ENCODE assay signal across 19 cellular contexts in genomic region chr1:228003461-228004330, GRCh38. TPM values are rescaled to one million over a fixed set of nuclear protein-coding genes. Genes with fewer than 3 reads are reported as not detected.
DNase-seq lines count a peak whose midpoint lies in the region; ATAC-seq and TF ChIP-seq lines count a peak whose summit lies in the region.
"Had no signal": no experiment of that assay in that cellular context is flagged by ENCODE, and none has a peak within 500 bp of the region (broad histone marks: within the 10 kb centered on the region; RNA-seq: fewer than 3 reads in every experiment).

No MANE protein-coding gene starts in this region.

- CTCF ChIA-PET in activated CD4-positive, alpha-beta memory T cell treated with anti-CD3 and anti-CD28 coated beads, Interleukin-2, amount 10 ng/mL, durations not matched to agents 7 days and 5 days (lab: Charles Lee), result interaction anchor here (0.6 kb wide), 1 partner anchor 360 kb away, joined by 4 read pairs; no protein-coding TSS in a partner anchor
- CTCF ChIA-PET in activated CD4-positive, alpha-beta memory T cell treated with anti-CD3 and anti-CD28 coated beads for 36 hours (lab: Charles Lee), result interaction anchor here (0.7 to 2.0 kb wide), 6 partner anchors 52 to 511 kb away, joined by 3 to 5 read pairs (median 4); partner anchors contain the start of gene IBA57

- no peaks in the 10 kb centered on the region for H3K9me3 ChIP-seq in MM.1S (replicated peaks; ENCODE audit: insufficient read depth, low read length)
- H3K9me3 ChIP-seq in neuronal stem cell (replicated peaks in 1 of 2; ENCODE audit: control insufficient read depth in 2 of 2, insufficient read depth in 1 of 2, low read depth in 1 of 2, low read length in 2 of 2), result no peaks in the 10 kb centered on the region

- no peaks in the 10 kb centered on the region for H3K36me3 ChIP-seq in MM.1S (replicated peaks; ENCODE audit: insufficient read depth, low read length)
- H3K36me3 ChIP-seq in neuronal stem cell (replicated peaks in 1 of 2; ENCODE audit: control insufficient read depth in 2 of 2, insufficient read depth in 2 of 2, low read length in 2 of 2), result no peaks in the 10 kb centered on the region

- ATAC-seq in HG03342 (IDR thresholded peaks at IDR 0.05; ENCODE audit: unreplicated experiment), result no peak

- no peak overlapping the region for H3K27ac Mint-ChIP-seq in activated CD4-positive, alpha-beta memory T cell treated with anti-CD3 and anti-CD28 coated beads, Interleukin-2, amount 10 ng/mL, durations not matched to agents 7 days and 5 days
- H3K27ac Mint-ChIP-seq in activated CD4-positive, alpha-beta memory T cell treated with anti-CD3 and anti-CD28 coated beads for 36 hours, result no peak overlapping the region
- H3K27ac Mint-ChIP-seq in CD14-positive monocyte, result peak overlapping the region in 2 of 7 donors; percentile 26 to 54
- H3K27ac Mint-ChIP-seq: CD4-positive, alpha-beta T cell; HFFc6 had no signal

- DNase-seq in activated CD4-positive, alpha-beta memory T cell treated with anti-CD3 and anti-CD28 coated beads, Interleukin-2, amount 10 ng/mL, durations not matched to agents 7 days and 5 days, result peak; percentile 15
- DNase-seq in activated CD4-positive, alpha-beta memory T cell treated with anti-CD3 and anti-CD28 coated beads for 36 hours, result no peak
- DNase-seq in CD14-positive monocyte (ENCODE audit: low spot score), result no peak
- no peak for DNase-seq in MM.1S
- DNase-seq in neuronal stem cell (ENCODE audit: low spot score), result no peak
- no peak for DNase-seq in inferior parietal cortex (ENCODE audit: extremely low spot score)
- DNase-seq in NCI-H774 (lab: John Stamatoyannopoulos, UW), result no peak
- DNase-seq: DMS79 treated with DMSO at 0.1 percent for 48 hours, GOT3, HFFc6, NCI-H1105 treated with DMSO at 0.1 percent for 48 hours, NCI-H187, NCI-H2171, NCI-H446 treated with DMSO at 0.1 percent for 48 hours, NCI-H748 treated with DMSO at 0.1 percent for 48 hours, SIG-M5 had no signal

- peaks cover 46% of the 10 kb centered on the region for H3K27me3 Mint-ChIP-seq in activated CD4-positive, alpha-beta memory T cell treated with anti-CD3 and anti-CD28 coated beads, Interleukin-2, amount 10 ng/mL, durations not matched to agents 7 days and 5 days
- peaks cover 51% of the 10 kb centered on the region for H3K27me3 Mint-ChIP-seq in activated CD4-positive, alpha-beta memory T cell treated with anti-CD3 and anti-CD28 coated beads for 36 hours
- peaks cover 43 to 62% (median 47%) of the 10 kb centered on the region in 3 donors for H3K27me3 Mint-ChIP-seq in CD14-positive monocyte (ENCODE audit: low read depth in 3 of 3)

- H3K9me3 Mint-ChIP-seq in activated CD4-positive, alpha-beta memory T cell treated with anti-CD3 and anti-CD28 coated beads, Interleukin-2, amount 10 ng/mL, durations not matched to agents 7 days and 5 days, result no peaks in the 10 kb centered on the region
- H3K9me3 Mint-ChIP-seq in activated CD4-positive, alpha-beta memory T cell treated with anti-CD3 and anti-CD28 coated beads for 36 hours, result no peaks in the 10 kb centered on the region
- peaks cover 0 to 16% (median 2%) of the 10 kb centered on the region in 7 donors for H3K9me3 Mint-ChIP-seq in CD14-positive monocyte
- H3K9me3 Mint-ChIP-seq: CD4-positive, alpha-beta T cell; HFFc6 had no signal

- H3K4me1 ChIP-seq in MM.1S (ENCODE audit: low read length) (no peaks in the 10 kb centered on the region), neuronal stem cell (ENCODE audit: control insufficient read depth in 2 of 2, insufficient read depth in 1 of 2, low read depth in 1 of 2, low read length in 2 of 2) (peaks cover 0 to 9% of the 10 kb centered on the region in 2 donors)

- H3K4me3 ChIP-seq in MM.1S (ENCODE audit: low read length) (no peak overlapping the region), neuronal stem cell (ENCODE audit: low read length in 2 of 2) (no peak overlapping the region)

- peaks cover under 1% of the 10 kb centered on the region for H3K4me1 Mint-ChIP-seq in activated CD4-positive, alpha-beta memory T cell treated with anti-CD3 and anti-CD28 coated beads, Interleukin-2, amount 10 ng/mL, durations not matched to agents 7 days and 5 days
- H3K4me1 Mint-ChIP-seq in activated CD4-positive, alpha-beta memory T cell treated with anti-CD3 and anti-CD28 coated beads for 36 hours (ENCODE audit: low read depth), result peaks cover 4% of the 10 kb centered on the region
- H3K4me1 Mint-ChIP-seq in CD14-positive monocyte, result no peaks in the 10 kb centered on the region

- no peak overlapping the region for H3K9ac ChIP-seq in MM.1S (ENCODE audit: low read length)
- H3K9ac ChIP-seq in neuronal stem cell (ENCODE audit: low read depth, low read length, poor library complexity), result no peak overlapping the region

- H3K4me2 ChIP-seq in MM.1S (ENCODE audit: low read depth, low read length) (peak overlapping the region; percentile 47), neuronal stem cell (ENCODE audit: insufficient read depth, low read length, poor library complexity, severe bottlenecking) (no peak overlapping the region)

- no peaks in the 10 kb centered on the region for H3K9me2 ChIP-seq in MM.1S (replicated peaks; ENCODE audit: insufficient read depth, low read length)

- H3K4me3 Mint-ChIP-seq in activated CD4-positive, alpha-beta memory T cell treated with anti-CD3 and anti-CD28 coated beads, Interleukin-2, amount 10 ng/mL, durations not matched to agents 7 days and 5 days, result no peak overlapping the region
- H3K4me3 Mint-ChIP-seq in activated CD4-positive, alpha-beta memory T cell treated with anti-CD3 and anti-CD28 coated beads for 36 hours, result no peak overlapping the region
- peak overlapping the region; percentile 17 to 21 for H3K4me3 Mint-ChIP-seq in CD14-positive monocyte
- H3K4me3 Mint-ChIP-seq: CD4-positive, alpha-beta T cell; HFFc6 had no signal

- no peaks in the 10 kb centered on the region for H3K79me1 ChIP-seq in neuronal stem cell (ENCODE audit: low read depth, low read length)

- H2AK5ac ChIP-seq in neuronal stem cell (ENCODE audit: low read depth, low read length), result peak overlapping the region; percentile 0

- no CpG with 5 or more reads among the region's 14 CpGs for WGBS in neuronal stem cell (ENCODE audit: extremely low coverage in 2 of 2, insufficient read length in 2 of 2, insufficient replicate concordance in 1 of 2), 2 donors

- no peak overlapping the region for H4K91ac ChIP-seq in neuronal stem cell (ENCODE audit: low read depth, low read length, poor library complexity)

- H4K8ac ChIP-seq in neuronal stem cell (ENCODE audit: low read depth, low read length), result no peak overlapping the region

- peak overlapping the region; percentile 63 for H3K18ac ChIP-seq in neuronal stem cell (ENCODE audit: low read length)

- peaks cover 36% of the 10 kb centered on the region for H3K27me3 ChIP-seq in MM.1S (replicated peaks; ENCODE audit: insufficient read depth, low read length)
- peaks cover 41 to 70% (median 62%) of the 10 kb centered on the region in 3 experiments for H3K27me3 ChIP-seq in neuronal stem cell (ENCODE audit: control insufficient read depth in 3 of 3, insufficient read depth in 3 of 3, low read depth in 1 of 3, low read length in 3 of 3)

- no peaks in the 10 kb centered on the region for H4K20me1 ChIP-seq in MM.1S (ENCODE audit: insufficient read depth, low read length)

- no peak overlapping the region for H3K4ac ChIP-seq in neuronal stem cell (ENCODE audit: low read length)

- H3K36me3 Mint-ChIP-seq in activated CD4-positive, alpha-beta memory T cell treated with anti-CD3 and anti-CD28 coated beads, Interleukin-2, amount 10 ng/mL, durations not matched to agents 7 days and 5 days (ENCODE audit: low read depth), result no peaks in the 10 kb centered on the region
- H3K36me3 Mint-ChIP-seq in activated CD4-positive, alpha-beta memory T cell treated with anti-CD3 and anti-CD28 coated beads for 36 hours, result no peaks in the 10 kb centered on the region
- H3K36me3 Mint-ChIP-seq in CD14-positive monocyte, result no peaks in the 10 kb centered on the region

- H3K27ac ChIP-seq in MM.1S (ENCODE audit: low read length), result no peak overlapping the region
- no peak overlapping the region for H3K27ac ChIP-seq in neuronal stem cell (replicated peaks; ENCODE audit: low read length)

- H2AFZ ChIP-seq in MM.1S (ENCODE audit: low read length), result peak overlapping the region; percentile 47; the same call in 1 of the 2 replicates
- H2AFZ ChIP-seq in neuronal stem cell (ENCODE audit: low read length), result no peak overlapping the region

- H2BK120ac ChIP-seq in neuronal stem cell (ENCODE audit: low read depth, low read length), result no peak overlapping the region

- no peak for TF ChIP-seq CTCF in CD14-positive monocyte (IDR thresholded peaks at IDR 0.05)
- no peak for TF ChIP-seq CTCF in MM.1S (IDR thresholded peaks at IDR 0.05; ENCODE audit: low read length)

- H2BK5ac ChIP-seq in neuronal stem cell (ENCODE audit: low read length), result no peak overlapping the region

- H2BK15ac ChIP-seq in neuronal stem cell (ENCODE audit: low read length), result no peak overlapping the region

- H3K14ac ChIP-seq in neuronal stem cell (ENCODE audit: low read length), result no peak overlapping the region

- no peak overlapping the region for H2BK12ac ChIP-seq in neuronal stem cell (ENCODE audit: low read length)

- H3K23ac ChIP-seq in neuronal stem cell (ENCODE audit: low read depth, low read length, poor library complexity), result no peak overlapping the region

- H3K79me2 ChIP-seq in MM.1S (ENCODE audit: low read length), result no peaks in the 10 kb centered on the region

- POLR2A ChIA-PET in activated CD4-positive, alpha-beta memory T cell treated with anti-CD3 and anti-CD28 coated beads, Interleukin-2, amount 10 ng/mL, durations not matched to agents 7 days and 5 days (lab: Charles Lee), result no interaction called here
- POLR2A ChIA-PET in activated CD4-positive, alpha-beta memory T cell treated with anti-CD3 and anti-CD28 coated beads for 36 hours (lab: Charles Lee), result no interaction called here

- no peaks in the 10 kb centered on the region for H3F3A ChIP-seq in MM.1S (ENCODE audit: insufficient read depth, low read length)

- intact Hi-C loops in activated CD4-positive, alpha-beta memory T cell treated with anti-CD3 and anti-CD28 coated beads for 36 hours (cut with micrococcal nuclease), result loop anchor here (5.0 kb wide), 2 partner anchors 69 to 514 kb away; no protein-coding TSS in a partner anchor
- intact Hi-C loops in CD14-positive monocyte (cut with micrococcal nuclease), result no loop called here

RNA-seq across cellular contexts. Expression of gene WNT3A, which starts 3.1 kb away (rescaled TPM):
- total RNA-seq in activated CD4-positive, alpha-beta memory T cell treated with anti-CD3 and anti-CD28 coated beads, Interleukin-2, amount 10 ng/mL, durations not matched to agents 7 days and 5 days, result not detected
- not detected for total RNA-seq in activated CD4-positive, alpha-beta memory T cell treated with anti-CD3 and anti-CD28 coated beads for 36 hours
- polyA plus RNA-seq in CD14-positive monocyte, result not detected
- 0.01 TPM for polyA plus RNA-seq in neuronal stem cell (2013, experiment 1 of 2)
- 0.01 TPM for polyA plus RNA-seq in neuronal stem cell (2013, experiment 2 of 2)
- total RNA-seq: Calu3, HFFc6 had no signal

RNA-seq across cellular contexts. Expression of gene WNT9A, which starts 56.0 kb away (rescaled TPM):
- total RNA-seq in activated CD4-positive, alpha-beta memory T cell treated with anti-CD3 and anti-CD28 coated beads, Interleukin-2, amount 10 ng/mL, durations not matched to agents 7 days and 5 days, result 1 to 10 TPM; 1.5 to 2.0 TPM
- total RNA-seq in activated CD4-positive, alpha-beta memory T cell treated with anti-CD3 and anti-CD28 coated beads for 36 hours, result under 1 TPM; 0.07 to 0.12 TPM
- polyA plus RNA-seq in CD14-positive monocyte, result not detected
- 0.61 TPM for polyA plus RNA-seq in neuronal stem cell (2013, experiment 1 of 2)
- 0.69 TPM for polyA plus RNA-seq in neuronal stem cell (2013, experiment 2 of 2)
- total RNA-seq: CD4-positive, alpha-beta T cell had no signal

Comparison
In these comparisons a context has a peak if more than half of its experiments do, and no peak if none do; other contexts are left out.
1. H3K4me3 Mint-ChIP-seq: peak in CD14-positive monocyte (2 of 2); none in activated CD4-positive, alpha-beta memory T cell treated with anti-CD3 and anti-CD28 coated beads, Interleukin-2, amount 10 ng/mL, durations not matched to agents 7 days and 5 days (single experiment) and activated CD4-positive, alpha-beta memory T cell treated with anti-CD3 and anti-CD28 coated beads for 36 hours (single experiment).